ENCODE assay signal across 1 cellular context in genomic region chr1:81808760-81809159, GRCh38.
A peak's percentile ranks its signal among the peaks of the same experiment; 100 is the strongest.
TF ChIP-seq lines count a peak whose summit lies in the region.

No MANE protein-coding gene starts in this region.

TF ChIP-seq in HEK293, 187 proteins besides CTCF, POLR2A, EP300 and RAD21 (continued from another document):
- TF ChIP-seq KLF10 (tag by site-specific recombination; IDR thresholded peaks at IDR 0.05) (peak; percentile 59), SCRT2 (tag by site-specific recombination; IDR thresholded peaks at IDR 0.05) (0 out of 2 replicates have a peak, but pooled peaks have one; percentile 8), ZNF501 (tag by site-specific recombination; IDR thresholded peaks at IDR 0.05) (peak; percentile 59), ZNF214 (tag by site-specific recombination; IDR thresholded peaks at IDR 0.05; ENCODE audit: borderline replicate concordance) (no peak), ZNF837 (tag by site-specific recombination; IDR thresholded peaks at IDR 0.05) (0 out of 2 replicates have a peak, but pooled peaks have one; percentile 86), PRDM1 (tag by site-specific recombination; IDR thresholded peaks at IDR 0.05) (0 out of 2 replicates have a peak, but pooled peaks have one; percentile 30), WT1 (tag by site-specific recombination; IDR thresholded peaks at IDR 0.05) (peak; percentile 94), OSR2 (tag by site-specific recombination; IDR thresholded peaks at IDR 0.05) (peak; percentile 88), SP2 (tag by site-specific recombination; IDR thresholded peaks at IDR 0.05) (no peak), FEZF1 (tag by site-specific recombination; IDR thresholded peaks at IDR 0.05) (peak; percentile 66), ZNF626 (tag by site-specific recombination; IDR thresholded peaks at IDR 0.05) (0 out of 2 replicates have a peak, but pooled peaks have one; percentile 13), GLI2 (tag by site-specific recombination; IDR thresholded peaks at IDR 0.05; ENCODE audit: borderline replicate concordance, low read depth) (0 out of 2 replicates have a peak, but pooled peaks have one; percentile 30), HIC1 (tag by site-specific recombination; IDR thresholded peaks at IDR 0.05) (peak; percentile 68), ZXDB (tag by site-specific recombination; IDR thresholded peaks at IDR 0.05) (no peak; the same call in 1 of the 2 replicates), MZF1 (tag by site-specific recombination; IDR thresholded peaks at IDR 0.05; ENCODE audit: borderline replicate concordance) (0 out of 2 replicates have a peak, but pooled peaks have one; percentile 61), ZNF561 (tag by site-specific recombination; IDR thresholded peaks at IDR 0.05; ENCODE audit: borderline replicate concordance) (peak; percentile 62), ZSCAN30 (tag by site-specific recombination; IDR thresholded peaks at IDR 0.05) (peak; percentile 38; the same call in 1 of the 2 replicates), KLF1 (tag by site-specific recombination; IDR thresholded peaks at IDR 0.05) (0 out of 2 replicates have a peak, but pooled peaks have one; percentile 28), PRDM4 (tag by site-specific recombination; IDR thresholded peaks at IDR 0.05) (peak; percentile 79), ZNF658 (tag by site-specific recombination; IDR thresholded peaks at IDR 0.05) (no peak), SCRT1 (tag by site-specific recombination; IDR thresholded peaks at IDR 0.05; ENCODE audit: borderline replicate concordance) (0 out of 2 replicates have a peak, but pooled peaks have one; percentile 11), OVOL3 (tag by site-specific recombination; IDR thresholded peaks at IDR 0.05) (peak; percentile 66; the same call in 1 of the 2 replicates), ZBTB21 (tag by site-specific recombination; IDR thresholded peaks at IDR 0.05) (no peak), MYNN (tag by site-specific recombination; IDR thresholded peaks at IDR 0.05; ENCODE audit: borderline replicate concordance) (no peak), ZNF394 (tag by site-specific recombination; IDR thresholded peaks at IDR 0.05; ENCODE audit: borderline replicate concordance) (0 out of 2 replicates have a peak, but pooled peaks have one; percentile 20), ZNF341 (tag by site-specific recombination; IDR thresholded peaks at IDR 0.05; ENCODE audit: low read depth) (peak; percentile 31; the same call in 1 of the 2 replicates), ZEB2 (tag by site-specific recombination; IDR thresholded peaks at IDR 0.05) (peak; percentile 56; the same call in 1 of the 2 replicates), ZNF2 (tag by site-specific recombination; IDR thresholded peaks at IDR 0.05) (0 out of 2 replicates have a peak, but pooled peaks have one; percentile 42), ZBTB44 (tag by site-specific recombination; IDR thresholded peaks at IDR 0.05) (peak; percentile 79)
